ENCODE assay signal across 26 cellular contexts in genomic region chr9:125942111-125942510, GRCh38.
"Had no signal": no experiment of that assay in that cellular context is flagged by ENCODE, and none has a peak within 500 bp of the region (broad histone marks: within the 10 kb centered on the region; RNA-seq: fewer than 3 reads in every experiment).

No MANE protein-coding gene starts in this region.

- ATAC-seq: activated CD8-positive, alpha-beta T cell treated with anti-CD3 and anti-CD28 coated beads, Interleukin-2, amount 10 ng/mL, durations not matched to agents 7 days and 5 days; gastroesophageal sphincter; left cardiac atrium; right lobe of liver had no signal

- H3K4me3 ChIP-seq: gastroesophageal sphincter, right lobe of liver, smooth muscle cell, thoracic aorta had no signal

- H3K27me3 ChIP-seq: gastroesophageal sphincter, right lobe of liver had no signal

- DNase-seq: activated CD4-positive, alpha-beta T cell treated with anti-CD3 and anti-CD28 coated beads for 1 hour; activated CD4-positive, alpha-beta T cell treated with anti-CD3 and anti-CD28 coated beads, Interleukin-2, amount 50 U/mL, for 1 hour; activated CD8-positive, alpha-beta T cell treated with anti-CD3 and anti-CD28 coated beads, Interleukin-2, amount 10 ng/mL, durations not matched to agents 7 days and 5 days; activated gamma-delta T cell treated with Interleukin-2 at 50 U/mL for 16 hours; activated T-cell treated with anti-CD3 and anti-CD28 coated beads, Interleukin-2, amount 50 U/mL, for 1 hour; anterior cingulate cortex; cerebellar nuclear complex; cortex of kidney; endodermal cell; head of caudate nucleus; hypothalamus; islet precursor cell; left cardiac atrium; nephron progenitor cell; posterior cingulate gyrus; right lobe of liver; stimulated activated CD4-positive, alpha-beta T cell treated with anti-CD3 and anti-CD28 coated beads, Interleukin-15, amount 100 ng/mL, for 24 hours; stimulated activated naive CD4-positive, alpha-beta T cell; T-helper 1 cell had no signal

- H3K4me1 Mint-ChIP-seq: activated naive CD4-positive, alpha-beta T cell treated with anti-CD3 and anti-CD28 coated beads, Interleukin-2, amount 50 U/mL, for 24 hours; endodermal cell; memory B cell; nephron progenitor cell had no signal

- H3K36me3 ChIP-seq: right lobe of liver, thoracic aorta had no signal

- H3K4me2 ChIP-seq: smooth muscle cell had no signal

- H3K9me3 Mint-ChIP-seq: activated naive CD4-positive, alpha-beta T cell treated with anti-CD3 and anti-CD28 coated beads, Interleukin-2, amount 50 U/mL, for 24 hours had no signal

- H3K27me3 Mint-ChIP-seq: activated naive CD4-positive, alpha-beta T cell treated with anti-CD3 and anti-CD28 coated beads, Interleukin-2, amount 50 U/mL, for 24 hours; memory B cell; type B pancreatic cell had no signal

- H3K4me1 ChIP-seq: gastroesophageal sphincter, right lobe of liver had no signal

- H3K4me3 Mint-ChIP-seq: activated CD8-positive, alpha-beta T cell treated with anti-CD3 and anti-CD28 coated beads, Interleukin-2, amount 10 ng/mL, durations not matched to agents 7 days and 5 days; activated naive CD4-positive, alpha-beta T cell treated with anti-CD3 and anti-CD28 coated beads, Interleukin-2, amount 50 U/mL, for 24 hours; endodermal cell; memory B cell; nephron progenitor cell; type B pancreatic cell had no signal

- H3K27ac ChIP-seq: epithelial cell of prostate, gastroesophageal sphincter, right lobe of liver, thoracic aorta had no signal

- H3K9me3 ChIP-seq: right lobe of liver, thoracic aorta had no signal

- H3K27ac Mint-ChIP-seq: activated CD8-positive, alpha-beta T cell treated with anti-CD3 and anti-CD28 coated beads, Interleukin-2, amount 10 ng/mL, durations not matched to agents 7 days and 5 days; activated naive CD4-positive, alpha-beta T cell treated with anti-CD3 and anti-CD28 coated beads, Interleukin-2, amount 50 U/mL, for 24 hours; endodermal cell; memory B cell; nephron progenitor cell; type B pancreatic cell had no signal
